Comparison of ENCODE assay signal across 1 cellular context in genomic region chr9:23587903-23588302, GRCh38.
TF ChIP-seq lines count a peak whose summit lies in the region.

No MANE protein-coding gene starts in this region.

TF ChIP-seq in H1, 55 proteins besides CTCF, POLR2A, EP300 and RAD21 (continued from another document):
- TF ChIP-seq PHF8 (conservative IDR thresholded peaks at IDR 0.05; ENCODE audit: low read depth, low read length) = no peak
